In genomic region chr20:59221049-59221748, GRCh38 we compare ENCODE assay signal across 10 cellular contexts. TPM values are rescaled to one million over a fixed set of nuclear protein-coding genes. Genes with fewer than 3 reads are reported as not detected.
DNase-seq lines count a peak whose midpoint lies in the region; ATAC-seq, FAIRE-seq and TF ChIP-seq lines count a peak whose summit lies in the region.
"Had no signal": no experiment of that assay in that cellular context is flagged by ENCODE, and none has a peak within 500 bp of the region (broad histone marks: within the 10 kb centered on the region; RNA-seq: fewer than 3 reads in every experiment).

No MANE protein-coding gene starts in this region.

- no peak overlapping the region for H3K27ac ChIP-seq in H1 (ENCODE audit: low read depth, low read length)
- no peak overlapping the region for H3K27ac ChIP-seq in osteoblast (ENCODE audit: low read depth, low read length)
- H3K27ac ChIP-seq: thoracic aorta had no signal

- FAIRE-seq in H1 (lab: Jason Lieb, UNC): no peak

- no peak overlapping the region; a peak in 1 of 4 replicates for H3K4me2 ChIP-seq in H1 (ENCODE audit: insufficient read depth in 1 of 2, low read depth in 2 of 2, low read length in 2 of 2)
- H3K4me2 ChIP-seq in osteoblast (ENCODE audit: insufficient read depth, low read length): peak overlapping the region; percentile 87

- no peak overlapping the region for H4K91ac ChIP-seq in H1 (replicated peaks; ENCODE audit: insufficient read length, low read length)

- no peak overlapping the region for H3K23ac ChIP-seq in H1 (ENCODE audit: insufficient read length)

- H2BK15ac ChIP-seq in H1 (ENCODE audit: low read length): no peak overlapping the region

- H3K36me3 ChIP-seq in H1 (ENCODE audit: control insufficient read depth in 2 of 4, insufficient read depth in 4 of 4, low read length in 3 of 4) (no peaks in the 10 kb centered on the region), osteoblast (ENCODE audit: insufficient read depth, low read length) (no peaks in the 10 kb centered on the region)
- H3K36me3 ChIP-seq: thoracic aorta had no signal

- no peaks in the 10 kb centered on the region for H4K20me1 ChIP-seq in H1 (replicated peaks in 1 of 2; ENCODE audit: control insufficient read depth in 1 of 2, insufficient read depth in 2 of 2, low read length in 2 of 2)
- H4K20me1 ChIP-seq in osteoblast (ENCODE audit: insufficient read depth, low read length): no peaks in the 10 kb centered on the region

- no peak overlapping the region for H2BK5ac ChIP-seq in H1 (ENCODE audit: low read depth, low read length)

- H3K4me1 ChIP-seq in H1 (replicated peaks in 1 of 4; ENCODE audit: control insufficient read depth in 3 of 4, insufficient read depth in 4 of 4, low read length in 3 of 4) (peaks cover 2 to 8% (median 4%) of the 10 kb centered on the region in 4 experiments), osteoblast (ENCODE audit: insufficient read depth, low read length) (peaks cover 16% of the 10 kb centered on the region)

- peak overlapping the region; percentile 1; the same call in 1 of the 2 replicates for H2AFZ ChIP-seq in H1 (ENCODE audit: low read length)
- no peak overlapping the region for H2AFZ ChIP-seq in osteoblast (ENCODE audit: low read length)

- intact Hi-C loops in left colon (cut with DNase I, micrococcal nuclease): loop anchor here (5.0 to 10.0 kb wide), 3 partner anchors 134 to 349 kb away; no protein-coding TSS in a partner anchor

- no peak for ATAC-seq in GM21576 (IDR thresholded peaks at IDR 0.05; ENCODE audit: unreplicated experiment)
- ATAC-seq in left colon: no peak

- DNase-seq in SIG-M5 treated with dmso at 0.1 percent for 504 hours (lab: John Stamatoyannopoulos, UW; ENCODE audit: unreplicated experiment): peak; percentile 1
- DNase-seq in SIG-M5 (lab: John Stamatoyannopoulos, UW): no peak
- DNase-seq in NCI-H69 (lab: John Stamatoyannopoulos, UW): peak; percentile 15
- no peak for DNase-seq in H1 (ENCODE audit: low read depth in 1 of 2, low spot score in 2 of 2)
- DNase-seq in osteoblast (ENCODE audit: insufficient read length, low spot score, missing footprints): no peak
- no peak for DNase-seq in DMS153 treated with DMSO at 0.1 percent for 48 hours (lab: John Stamatoyannopoulos, UW; ENCODE audit: unreplicated experiment)
- no peak for DNase-seq in left colon
- DNase-seq: NCI-H1930 had no signal

- H3K4ac ChIP-seq in H1 (replicated peaks; ENCODE audit: insufficient read length, low read depth, low read length): no peak overlapping the region

- no peak overlapping the region for H3K4me3 ChIP-seq in H1 (ENCODE audit: extremely low read depth in 1 of 4, insufficient read depth in 2 of 4, low read depth in 3 of 4, low read length in 4 of 4)
- no peak overlapping the region for H3K4me3 ChIP-seq in osteoblast (ENCODE audit: insufficient read depth, low read length)

- no peak overlapping the region for H4K8ac ChIP-seq in H1 (ENCODE audit: extremely low read depth, insufficient read depth, low read length)

- no peak overlapping the region for H3K56ac ChIP-seq in H1 (replicated peaks; ENCODE audit: insufficient read length, low read depth, low read length)

- H3K9me3 ChIP-seq in H1 (ENCODE audit: insufficient read depth in 2 of 2, low read depth in 1 of 2, low read length in 1 of 2) (no peaks in the 10 kb centered on the region), osteoblast (ENCODE audit: low read depth, low read length) (no peaks in the 10 kb centered on the region)
- H3K9me3 ChIP-seq: thoracic aorta had no signal

- no peak overlapping the region for H2BK120ac ChIP-seq in H1 (replicated peaks; ENCODE audit: low read depth, low read length)

- TF ChIP-seq CTCF in H1 (IDR thresholded peaks at IDR 0.05; ENCODE audit: control extremely low read depth in 1 of 3, insufficient read depth in 1 of 3, low read depth in 1 of 3, low read length in 3 of 3): peak in 2 of 3 experiments; percentile 6 to 39; a peak in 1 of 4 replicates
- peak; percentile 19 for TF ChIP-seq CTCF in osteoblast (IDR thresholded peaks at IDR 0.05; ENCODE audit: extremely low read depth, low read depth, low read length)

- no peak for TF ChIP-seq POLR2A in H1 (IDR thresholded peaks at IDR 0.05; ENCODE audit: control extremely low read depth in 1 of 2, low read depth in 2 of 2, low read length in 2 of 2)

- H2AK5ac ChIP-seq in H1 (ENCODE audit: low read depth, low read length): no peak overlapping the region

- H3K14ac ChIP-seq in H1 (ENCODE audit: insufficient read length): no peak overlapping the region

- H3K79me2 ChIP-seq in H1 (ENCODE audit: control insufficient read depth in 1 of 2, insufficient read depth in 2 of 2, low read length in 2 of 2) (no peaks in the 10 kb centered on the region), osteoblast (ENCODE audit: insufficient read depth, low read length) (no peaks in the 10 kb centered on the region)

- no peak for TF ChIP-seq EP300 in H1 (IDR thresholded peaks at IDR 0.05; ENCODE audit: borderline replicate concordance in 1 of 2, low read depth in 2 of 2, low read length in 2 of 2)

- peaks cover 3 to 22% (median 20%) of the 10 kb centered on the region in 4 experiments for H3K27me3 ChIP-seq in H1 (replicated peaks in 1 of 4; ENCODE audit: control insufficient read depth in 3 of 4, extremely low read depth in 1 of 4, insufficient read depth in 3 of 4, low read length in 3 of 4)
- H3K27me3 ChIP-seq in osteoblast (ENCODE audit: insufficient read depth, low read length): peaks cover 54% of the 10 kb centered on the region

- H3K23me2 ChIP-seq in H1 (ENCODE audit: low read depth, low read length): peaks cover 8% of the 10 kb centered on the region; the same call in 1 of the 2 replicates

- POLR2A ChIA-PET in H1 (lab: Charles Lee; ENCODE audit: partially characterized antibody): interaction anchor here (1.1 kb wide), 1 partner anchor 331 kb away, joined by 3 read pairs; no protein-coding TSS in a partner anchor

- H3K9ac ChIP-seq in H1 (replicated peaks in 1 of 4; ENCODE audit: extremely low read depth in 1 of 4, low read depth in 3 of 4, low read length in 3 of 4): no peak overlapping the region

- TF ChIP-seq RAD21 in H1 (IDR thresholded peaks at IDR 0.05 in 1 of 2, conservative IDR thresholded peaks at IDR 0.05 in 1 of 2; ENCODE audit: low read depth in 2 of 2, low read length in 2 of 2): peak in 1 of 2 experiments; percentile 6; a peak in 1 of 4 replicates

- WGBS in H1 (ENCODE audit: extremely low coverage in 1 of 2, insufficient coverage in 1 of 2, insufficient read length in 1 of 2, insufficient replicate concordance in 2 of 2, low coverage in 1 of 2, low lambda C conversion rate in 2 of 2, missing lambda C conversion rate in 1 of 2), 2 experiments: 83% methylated on average over 9 of the region's 9 CpGs; no CpG with 5 or more reads in 1 of the 2 experiments

- no peaks in the 10 kb centered on the region for H3K79me1 ChIP-seq in H1 (ENCODE audit: low read depth, low read length)

- no peak overlapping the region for H4K5ac ChIP-seq in H1 (ENCODE audit: insufficient read length, low read depth, low read length)

- CTCF ChIA-PET in H1 (lab: Charles Lee; ENCODE audit: partially characterized antibody): interaction anchor here (0.6 to 5.0 kb wide), 32 partner anchors 11 to 740 kb away, joined by 3 to 41 read pairs (median 4); no protein-coding TSS in a partner anchor

- H2BK20ac ChIP-seq in H1 (ENCODE audit: low read length): 0 out of 2 replicates have a peak overlapping the region, but pooled peaks have one; percentile 72

- H3K18ac ChIP-seq in H1 (ENCODE audit: extremely low read depth, low read length): no peak overlapping the region; the same call in 1 of the 2 replicates

- H2BK12ac ChIP-seq in H1 (ENCODE audit: low read depth, low read length): peak overlapping the region; percentile 90; the same call in 1 of the 2 replicates

TF ChIP-seq in H1, 55 proteins besides CTCF, POLR2A, EP300 and RAD21:
- TF ChIP-seq CHD2 (IDR thresholded peaks at IDR 0.05; ENCODE audit: low read length) (no peak), SP4 (IDR thresholded peaks at IDR 0.05; ENCODE audit: low read length) (no peak), TBP (IDR thresholded peaks at IDR 0.05; ENCODE audit: low read depth, low read length) (no peak), KDM1A (IDR thresholded peaks at IDR 0.05; ENCODE audit: borderline replicate concordance, low read length) (no peak), POU5F1 (IDR thresholded peaks at IDR 0.05; ENCODE audit: low read depth, low read length) (no peak)

RNA-seq across cellular contexts. Expression of gene ZNF831, which starts 57.6 kb away (rescaled TPM):
- not detected in 2 replicates for total RNA-seq in H1 (2021; fragmentation: NEBNext Ultra II Directional; extraction: Animal tissue kit (Norgen Biotek cat#: 25700))
- polyA plus RNA-seq in H1 (2011; rRNA removed): under 0.01 TPM in 1 of 2 replicates, not detected in the other
- not detected for polyA plus RNA-seq in H1 (2011; cell fraction: cytosol; rRNA removed)
- not detected for polyA plus RNA-seq in H1 (2011; cell fraction: nucleus; rRNA removed)
- not detected in 4 replicates for polyA plus RNA-seq in H1 (2012, experiment 1 of 2)
- not detected for polyA plus RNA-seq in H1 (2012, experiment 2 of 2)
- under 0.01 TPM for polyA plus RNA-seq in H1 (2013, experiment 1 of 2)
- under 0.01 TPM for polyA plus RNA-seq in H1 (2013, experiment 2 of 2)
- polyA minus RNA-seq in H1 (2011; rRNA and poly(A)+ RNA removed): not detected in 2 replicates
- not detected for polyA minus RNA-seq in H1 (2011; cell fraction: cytosol; rRNA and poly(A)+ RNA removed)
- not detected for polyA minus RNA-seq in H1 (2011; cell fraction: nucleus; rRNA and poly(A)+ RNA removed)
- not detected in 2 replicates for total RNA-seq in osteoblast
- total RNA-seq in left colon: under 1 TPM; 0.15 to 0.61 TPM

Comparison
In these comparisons a context has a peak if more than half of its experiments do, and no peak if none do; other contexts are left out.
1. DNase-seq: peak in SIG-M5 treated with dmso at 0.1 percent for 504 hours (single experiment) and NCI-H69 (single experiment); none in SIG-M5 (single experiment), H1 (0 of 2), osteoblast (single experiment), DMS153 treated with DMSO at 0.1 percent for 48 hours (single experiment) and left colon (0 of 2).